Comparison of ENCODE assay signal across 39 cellular contexts in genomic region chrX:31713120-31713519, GRCh38.
"Had no signal": no experiment of that assay in that cellular context is flagged by ENCODE, and none has a peak within 500 bp of the region (broad histone marks: within the 10 kb centered on the region; RNA-seq: fewer than 3 reads in every experiment).

No MANE protein-coding gene starts in this region.

- H3K27me3 Mint-ChIP-seq: activated naive CD4-positive, alpha-beta T cell treated with anti-CD3 and anti-CD28 coated beads, Interleukin-2, amount 10 ng/mL, durations not matched to agents 7 days and 5 days; activated naive CD4-positive, alpha-beta T cell treated with anti-CD3 and anti-CD28 coated beads, Interleukin-2, amount 50 U/mL, for 24 hours; activated naive CD8-positive, alpha-beta T cell; activated naive CD8-positive, alpha-beta T cell treated with anti-CD3 and anti-CD28 coated beads for 36 hours; activated naive CD8-positive, alpha-beta T cell treated with anti-CD3 and anti-CD28 coated beads, Interleukin-2, amount 10 ng/mL, durations not matched to agents 7 days and 5 days; activated naive CD8-positive, alpha-beta T cell treated with anti-CD3 and anti-CD28 coated beads, Interleukin-2, amount 50 U/mL, for 24 hours; activated T-helper 17 cell treated with anti-CD3 and anti-CD28 coated beads, Interleukin-2, amount 50 U/mL, for 72 hours; brain; central memory CD8-positive, alpha-beta T cell had no signal

- H3K9me3 Mint-ChIP-seq: activated naive CD4-positive, alpha-beta T cell treated with anti-CD3 and anti-CD28 coated beads for 36 hours; activated naive CD4-positive, alpha-beta T cell treated with anti-CD3 and anti-CD28 coated beads, Interleukin-2, amount 10 ng/mL, durations not matched to agents 7 days and 5 days; activated naive CD4-positive, alpha-beta T cell treated with anti-CD3 and anti-CD28 coated beads, Interleukin-2, amount 50 U/mL, for 24 hours; activated naive CD8-positive, alpha-beta T cell treated with anti-CD3 and anti-CD28 coated beads for 36 hours; activated naive CD8-positive, alpha-beta T cell treated with anti-CD3 and anti-CD28 coated beads, Interleukin-2, amount 10 ng/mL, durations not matched to agents 7 days and 5 days; activated naive CD8-positive, alpha-beta T cell treated with anti-CD3 and anti-CD28 coated beads, Interleukin-2, amount 50 U/mL, for 24 hours; activated T-cell treated with anti-CD3 and anti-CD28 coated beads, Interleukin-2, amount 50 U/mL, for 24 hours; activated T-cell treated with anti-CD3 and anti-CD28 coated beads, Interleukin-2, amount 50 U/mL, for 4 hours; activated T-cell treated with anti-CD3 and anti-CD28 coated beads, Interleukin-2, amount 50 U/mL, for 72 hours; activated T-helper 1 cell treated with anti-CD3 and anti-CD28 coated beads, Interleukin-12 subunit alpha, Interleukin-12 subunit beta, Interleukin-2, Interleukin-4 antibody, amounts not matched to agents 30 ng/mL and 10 ng/mL and 1 ng/mL, durations not matched to agents 14 hours and 24 hours and 36 hours; activated T-helper 17 cell treated with anti-CD3 and anti-CD28 coated beads, Interleukin-2, amount 50 U/mL, for 72 hours; activated T-helper 2 cell treated with anti-CD3 and anti-CD28 coated beads, Interferon-gamma antibody, Interleukin-2, Interleukin-4, amounts not matched to agents 10 μg/mL and 5 μg/mL and 100 μg/mL, durations not matched to agents 14 hours and 24 hours and 36 hours; brain; central memory CD8-positive, alpha-beta T cell had no signal

- H3K4me1 Mint-ChIP-seq: activated naive CD4-positive, alpha-beta T cell treated with anti-CD3 and anti-CD28 coated beads, Interleukin-2, amount 10 ng/mL, durations not matched to agents 7 days and 5 days; activated naive CD4-positive, alpha-beta T cell treated with anti-CD3 and anti-CD28 coated beads, Interleukin-2, amount 50 U/mL, for 24 hours; activated naive CD8-positive, alpha-beta T cell treated with anti-CD3 and anti-CD28 coated beads for 36 hours; activated naive CD8-positive, alpha-beta T cell treated with anti-CD3 and anti-CD28 coated beads, Interleukin-2, amount 10 ng/mL, durations not matched to agents 7 days and 5 days; activated naive CD8-positive, alpha-beta T cell treated with anti-CD3 and anti-CD28 coated beads, Interleukin-2, amount 50 U/mL, for 24 hours; activated T-helper 17 cell treated with anti-CD3 and anti-CD28 coated beads, Interleukin-2, amount 50 U/mL, for 72 hours; central memory CD8-positive, alpha-beta T cell had no signal

- H3K27ac ChIP-seq: adrenal gland, ascending aorta, body of pancreas, brain microvascular endothelial cell, breast epithelium, cardiac muscle cell had no signal

- DNase-seq: activated effector memory CD4-positive, alpha-beta T cell treated with anti-CD3 and anti-CD28 coated beads, Interleukin-2, amount 50 U/mL, for 16 hours; activated effector memory CD4-positive, alpha-beta T cell treated with Interleukin-2 at 50 U/mL for 16 hours; activated gamma-delta T cell; activated gamma-delta T cell treated with Interleukin-2 at 50 U/mL for 16 hours; activated naive CD4-positive, alpha-beta T cell; activated naive CD4-positive, alpha-beta T cell treated with anti-CD3 and anti-CD28 coated beads for 36 hours; activated naive CD4-positive, alpha-beta T cell treated with anti-CD3 and anti-CD28 coated beads, Interleukin-2, amount 10 ng/mL, durations not matched to agents 7 days and 5 days; activated naive CD4-positive, alpha-beta T cell treated with anti-CD3 and anti-CD28 coated beads, Interleukin-2, amount 50 U/mL, for 16 hours; activated naive CD4-positive, alpha-beta T cell treated with Interleukin-2 at 50 U/mL for 16 hours; activated naive CD8-positive, alpha-beta T cell treated with anti-CD3 and anti-CD28 coated beads for 36 hours; activated naive CD8-positive, alpha-beta T cell treated with anti-CD3 and anti-CD28 coated beads, Interleukin-2, amount 10 ng/mL, durations not matched to agents 7 days and 5 days; activated naive CD8-positive, alpha-beta T cell treated with anti-CD3 and anti-CD28 coated beads, Interleukin-2, amount 50 U/mL, for 24 hours; activated T-cell treated with anti-CD3 and anti-CD28 coated beads for 4 hours; activated T-cell treated with anti-CD3 and anti-CD28 coated beads, Interleukin-2, amount 50 U/mL, for 1 hour; activated T-cell treated with anti-CD3 and anti-CD28 coated beads, Interleukin-2, amount 50 U/mL, for 24 hours; activated T-cell treated with anti-CD3 and anti-CD28 coated beads, Interleukin-2, amount 50 U/mL, for 4 hours; activated T-cell treated with anti-CD3 and anti-CD28 coated beads, Interleukin-2, amount 50 U/mL, for 48 hours; activated T-cell treated with anti-CD3 and anti-CD28 coated beads, Interleukin-2, amount 50 U/mL, for 72 hours; adrenal gland; amniotic stem cell; amygdala; anterior cingulate cortex; aorta; body of pancreas; brain microvascular endothelial cell; caudate nucleus; central memory CD4-positive, alpha-beta T cell; cerebellar nuclear complex had no signal

- H3K36me3 Mint-ChIP-seq: activated naive CD4-positive, alpha-beta T cell treated with anti-CD3 and anti-CD28 coated beads, Interleukin-2, amount 10 ng/mL, durations not matched to agents 7 days and 5 days; activated naive CD4-positive, alpha-beta T cell treated with anti-CD3 and anti-CD28 coated beads, Interleukin-2, amount 50 U/mL, for 24 hours; activated naive CD8-positive, alpha-beta T cell; activated naive CD8-positive, alpha-beta T cell treated with anti-CD3 and anti-CD28 coated beads for 36 hours; activated naive CD8-positive, alpha-beta T cell treated with anti-CD3 and anti-CD28 coated beads, Interleukin-2, amount 10 ng/mL, durations not matched to agents 7 days and 5 days; brain had no signal

- H3K4me3 ChIP-seq: adrenal gland, ascending aorta, body of pancreas, breast epithelium, cardiac muscle cell had no signal

- H3K36me3 ChIP-seq: adrenal gland, ascending aorta, brain microvascular endothelial cell, breast epithelium, cardiac muscle cell had no signal

- FAIRE-seq: bronchial epithelial cell had no signal

- H3K27me3 ChIP-seq: adrenal gland, ascending aorta, body of pancreas, brain microvascular endothelial cell, breast epithelium, cardiac muscle cell had no signal

- H3K9me3 ChIP-seq: adrenal gland, ascending aorta, body of pancreas, breast epithelium had no signal

- ATAC-seq: activated naive CD8-positive, alpha-beta T cell treated with anti-CD3 and anti-CD28 coated beads, Interleukin-2, amount 50 U/mL, for 24 hours; activated T-cell treated with anti-CD3 and anti-CD28 coated beads, Interleukin-2, amount 50 U/mL, for 4 hours; activated T-cell treated with anti-CD3 and anti-CD28 coated beads, Interleukin-2, amount 50 U/mL, for 72 hours; activated T-helper 17 cell treated with anti-CD3 and anti-CD28 coated beads, Interleukin-2, amount 50 U/mL, for 72 hours; body of pancreas had no signal

- H3K4me3 Mint-ChIP-seq: activated naive CD4-positive, alpha-beta T cell treated with anti-CD3 and anti-CD28 coated beads for 36 hours; activated naive CD4-positive, alpha-beta T cell treated with anti-CD3 and anti-CD28 coated beads, Interleukin-2, amount 10 ng/mL, durations not matched to agents 7 days and 5 days; activated naive CD4-positive, alpha-beta T cell treated with anti-CD3 and anti-CD28 coated beads, Interleukin-2, amount 50 U/mL, for 24 hours; activated naive CD8-positive, alpha-beta T cell; activated naive CD8-positive, alpha-beta T cell treated with anti-CD3 and anti-CD28 coated beads for 36 hours; activated naive CD8-positive, alpha-beta T cell treated with anti-CD3 and anti-CD28 coated beads, Interleukin-2, amount 10 ng/mL, durations not matched to agents 7 days and 5 days; activated naive CD8-positive, alpha-beta T cell treated with anti-CD3 and anti-CD28 coated beads, Interleukin-2, amount 50 U/mL, for 24 hours; activated T-cell treated with anti-CD3 and anti-CD28 coated beads, Interleukin-2, amount 50 U/mL, for 24 hours; activated T-cell treated with anti-CD3 and anti-CD28 coated beads, Interleukin-2, amount 50 U/mL, for 4 hours; activated T-cell treated with anti-CD3 and anti-CD28 coated beads, Interleukin-2, amount 50 U/mL, for 72 hours; activated T-helper 1 cell treated with anti-CD3 and anti-CD28 coated beads, Interleukin-12 subunit alpha, Interleukin-12 subunit beta, Interleukin-2, Interleukin-4 antibody, amounts not matched to agents 30 ng/mL and 10 ng/mL and 1 ng/mL, durations not matched to agents 14 hours and 24 hours and 36 hours; activated T-helper 17 cell treated with anti-CD3 and anti-CD28 coated beads, Interleukin-2, amount 50 U/mL, for 72 hours; brain; central memory CD8-positive, alpha-beta T cell had no signal

- H3K4me1 ChIP-seq: adrenal gland, body of pancreas, breast epithelium had no signal

- H3K27ac Mint-ChIP-seq: activated naive CD4-positive, alpha-beta T cell treated with anti-CD3 and anti-CD28 coated beads for 36 hours; activated naive CD4-positive, alpha-beta T cell treated with anti-CD3 and anti-CD28 coated beads, Interleukin-2, amount 10 ng/mL, durations not matched to agents 7 days and 5 days; activated naive CD4-positive, alpha-beta T cell treated with anti-CD3 and anti-CD28 coated beads, Interleukin-2, amount 50 U/mL, for 24 hours; activated naive CD8-positive, alpha-beta T cell; activated naive CD8-positive, alpha-beta T cell treated with anti-CD3 and anti-CD28 coated beads for 36 hours; activated naive CD8-positive, alpha-beta T cell treated with anti-CD3 and anti-CD28 coated beads, Interleukin-2, amount 10 ng/mL, durations not matched to agents 7 days and 5 days; activated naive CD8-positive, alpha-beta T cell treated with anti-CD3 and anti-CD28 coated beads, Interleukin-2, amount 50 U/mL, for 24 hours; activated T-cell treated with anti-CD3 and anti-CD28 coated beads, Interleukin-2, amount 50 U/mL, for 24 hours; activated T-cell treated with anti-CD3 and anti-CD28 coated beads, Interleukin-2, amount 50 U/mL, for 72 hours; activated T-helper 1 cell treated with anti-CD3 and anti-CD28 coated beads, Interleukin-12 subunit alpha, Interleukin-12 subunit beta, Interleukin-2, Interleukin-4 antibody, amounts not matched to agents 30 ng/mL and 10 ng/mL and 1 ng/mL, durations not matched to agents 14 hours and 24 hours and 36 hours; activated T-helper 17 cell treated with anti-CD3 and anti-CD28 coated beads, Interleukin-2, amount 50 U/mL, for 72 hours; activated T-helper 2 cell treated with anti-CD3 and anti-CD28 coated beads, Interferon-gamma antibody, Interleukin-2, Interleukin-4, amounts not matched to agents 10 μg/mL and 5 μg/mL and 100 μg/mL, durations not matched to agents 14 hours and 24 hours and 36 hours had no signal
